Comparison of ENCODE assay signal across 28 cellular contexts in the genomic region with DNA sequence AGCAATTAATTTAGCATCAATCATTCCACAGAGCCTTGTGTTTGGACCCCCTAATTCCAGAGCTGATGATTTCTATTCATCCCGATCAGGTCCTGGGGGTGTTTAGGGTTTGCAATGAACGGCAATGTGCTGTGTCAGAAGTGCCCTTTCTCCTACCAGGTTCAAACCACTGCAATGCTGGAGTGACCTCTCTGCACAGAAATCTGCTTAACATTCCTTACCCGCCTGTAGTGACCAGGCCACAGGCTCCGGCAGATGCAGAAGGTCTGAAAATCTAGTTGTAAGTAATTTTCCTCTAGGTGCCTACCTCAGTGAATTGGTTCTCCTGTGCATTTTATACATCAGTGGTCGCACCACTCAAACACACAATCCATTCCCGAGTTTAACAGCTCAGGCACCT.
DNase-seq lines count a peak whose midpoint lies in the region; ATAC-seq, FAIRE-seq and TF ChIP-seq lines count a peak whose summit lies in the region.
"Had no signal": no experiment of that assay in that cellular context is flagged by ENCODE, and none has a peak within 500 bp of the region (broad histone marks: within the 10 kb centered on the region; RNA-seq: fewer than 3 reads in every experiment).

No MANE protein-coding gene starts in this region.

- H3K27ac Mint-ChIP-seq in MCF 10A (ENCODE audit: low read depth, unreplicated experiment) (no peak overlapping the region), astrocyte (ENCODE audit: unreplicated experiment) (peak overlapping the region; percentile 80)
- H3K27ac Mint-ChIP-seq: activated CD4-positive, alpha-beta T cell treated with anti-CD3 and anti-CD28 coated beads, Interleukin-2, amount 10 ng/mL, durations not matched to agents 24 days and 14 days; activated naive CD8-positive, alpha-beta T cell treated with anti-CD3 and anti-CD28 coated beads, Interleukin-2, amount 10 ng/mL, durations not matched to agents 7 days and 5 days; activated T-cell treated with anti-CD3 and anti-CD28 coated beads, Interleukin-2, amount 50 U/mL, for 24 hours; CD4-positive, alpha-beta T cell; GM23338; T-helper 17 cell had no signal

- CTCF ChIA-PET in MCF 10A (lab: Yijun Ruan, JAX): interaction anchor here (0.5 to 1.0 kb wide), 3 partner anchors 8 to 20 kb away, joined by 3 to 4 read pairs (median 3); no protein-coding TSS in a partner anchor

- peak overlapping the region; percentile 2 for H3K9ac ChIP-seq in astrocyte (ENCODE audit: low read length)
- peak overlapping the region; percentile 0 for H3K9ac ChIP-seq in mesenchymal stem cell (ENCODE audit: low read length)

- POLR2A ChIA-PET in MCF 10A (lab: Yijun Ruan, JAX): interaction anchor here (1.0 kb wide), 1 partner anchor 27 kb away, joined by 3 read pairs; no protein-coding TSS in a partner anchor

- no peak overlapping the region for H2BK12ac ChIP-seq in mesenchymal stem cell (ENCODE audit: low read length in 2 of 2)

- H3K4me1 Mint-ChIP-seq in MCF 10A (ENCODE audit: insufficient read depth, unreplicated experiment): peaks cover 33% of the 10 kb centered on the region
- peaks cover 40% of the 10 kb centered on the region for H3K4me1 Mint-ChIP-seq in astrocyte (ENCODE audit: low read depth, unreplicated experiment)

- WGBS in mesenchymal stem cell: 73% methylated on average over 6 of the region's 6 CpGs

- H4K91ac ChIP-seq in mesenchymal stem cell (ENCODE audit: low read length): no peak overlapping the region

- H3K27me3 ChIP-seq in breast epithelium: no peaks in the 10 kb centered on the region
- H3K27me3 ChIP-seq in astrocyte (ENCODE audit: insufficient read depth, low read length): no peaks in the 10 kb centered on the region
- H3K27me3 ChIP-seq in mesenchymal stem cell (ENCODE audit: control insufficient read depth in 1 of 2, insufficient read depth in 1 of 2, low read length in 2 of 2): no peaks in the 10 kb centered on the region
- H3K27me3 ChIP-seq: brain microvascular endothelial cell, heart right ventricle, MG63, vagina had no signal

- H3K4ac ChIP-seq in mesenchymal stem cell (ENCODE audit: low read depth in 1 of 2, low read length in 2 of 2): no peak overlapping the region

- no peak overlapping the region for H3K18ac ChIP-seq in mesenchymal stem cell (ENCODE audit: low read depth in 1 of 2, low read length in 2 of 2)

- no peak overlapping the region for H2BK15ac ChIP-seq in mesenchymal stem cell (ENCODE audit: low read depth, poor library complexity, severe bottlenecking)

- H3K9me3 ChIP-seq in breast epithelium (no peaks in the 10 kb centered on the region), astrocyte (ENCODE audit: insufficient read depth, low read depth, low read length) (no peaks in the 10 kb centered on the region), mesenchymal stem cell (ENCODE audit: control insufficient read depth, low read length) (no peaks in the 10 kb centered on the region)
- H3K9me3 ChIP-seq: heart right ventricle, MG63, vagina had no signal

- FAIRE-seq in astrocyte (lab: Jason Lieb, UNC) (no peak), urothelium cell line (lab: Jason Lieb, UNC) (no peak)

- H3K4me2 ChIP-seq in astrocyte (ENCODE audit: low read length): peak overlapping the region; percentile 55
- H3K4me2 ChIP-seq in mesenchymal stem cell (ENCODE audit: low read length, poor library complexity, severe bottlenecking): no peak overlapping the region
- H3K4me2 ChIP-seq: GM23338 had no signal

- H3K4me3 ChIP-seq in breast epithelium (no peak overlapping the region), astrocyte (ENCODE audit: insufficient read depth, low read depth, low read length) (peak overlapping the region; percentile 13), mesenchymal stem cell (ENCODE audit: insufficient read depth in 1 of 2, low read depth in 1 of 2, low read length in 2 of 2) (no peak overlapping the region)
- H3K4me3 ChIP-seq: GM23338, heart right ventricle, MG63, vagina had no signal

- peak overlapping the region; percentile 3 for H2AK5ac ChIP-seq in mesenchymal stem cell (ENCODE audit: low read length, severe bottlenecking)

- H3K23ac ChIP-seq in mesenchymal stem cell (ENCODE audit: low read length in 2 of 2): no peak overlapping the region

- H2AFZ ChIP-seq in astrocyte (ENCODE audit: low read depth, low read length): no peak overlapping the region
- no peak overlapping the region for H2AFZ ChIP-seq in mesenchymal stem cell (ENCODE audit: low read depth, low read length)
- H2AFZ ChIP-seq: GM23338 had no signal

- H3K36me3 ChIP-seq in breast epithelium: no peaks in the 10 kb centered on the region
- no peaks in the 10 kb centered on the region for H3K36me3 ChIP-seq in astrocyte (ENCODE audit: insufficient read depth, low read length)
- no peaks in the 10 kb centered on the region for H3K36me3 ChIP-seq in mesenchymal stem cell (ENCODE audit: control insufficient read depth in 1 of 2, insufficient read depth in 2 of 2, low read depth in 1 of 2, low read length in 2 of 2)
- H3K36me3 ChIP-seq: brain microvascular endothelial cell, heart right ventricle, MG63, vagina had no signal

- TF ChIP-seq POLR2A in breast epithelium (IDR thresholded peaks at IDR 0.05): no peak

- H3K9me3 Mint-ChIP-seq in MCF 10A (ENCODE audit: unreplicated experiment): no peaks in the 10 kb centered on the region
- H3K9me3 Mint-ChIP-seq in astrocyte (ENCODE audit: unreplicated experiment): no peaks in the 10 kb centered on the region
- H3K9me3 Mint-ChIP-seq: activated naive CD8-positive, alpha-beta T cell treated with anti-CD3 and anti-CD28 coated beads, Interleukin-2, amount 10 ng/mL, durations not matched to agents 7 days and 5 days; CD4-positive, alpha-beta T cell; GM23338; neural crest cell had no signal

- H3K79me1 ChIP-seq in mesenchymal stem cell (replicated peaks; ENCODE audit: low read length, poor library complexity, severe bottlenecking): no peaks in the 10 kb centered on the region

- peak overlapping the region; percentile 3 to 81 for H3K27ac ChIP-seq in breast epithelium
- H3K27ac ChIP-seq in astrocyte (ENCODE audit: low read depth, low read length): peak overlapping the region; percentile 29
- peak overlapping the region; percentile 76 for H3K27ac ChIP-seq in mesenchymal stem cell (ENCODE audit: low read length, poor library complexity, severe bottlenecking)
- H3K27ac ChIP-seq: brain microvascular endothelial cell, epithelial cell of prostate, heart right ventricle, vagina had no signal

- intact Hi-C loops in breast epithelium (cut with DNase I; ENCODE audit: low total_unique reads) (no loop called here), MCF 10A (cut with micrococcal nuclease) (no loop called here)

- no peak overlapping the region for H2BK120ac ChIP-seq in mesenchymal stem cell (ENCODE audit: low read depth, low read length)

- H4K20me1 ChIP-seq in astrocyte (ENCODE audit: insufficient read depth, low read length): no peaks in the 10 kb centered on the region

- H3K79me2 ChIP-seq in astrocyte (ENCODE audit: insufficient read depth, low read length): no peaks in the 10 kb centered on the region

- no peaks in the 10 kb centered on the region for H3K4me1 ChIP-seq in breast epithelium
- peaks cover 25% of the 10 kb centered on the region for H3K4me1 ChIP-seq in astrocyte (ENCODE audit: insufficient read depth, low read length)
- peaks cover 15% of the 10 kb centered on the region for H3K4me1 ChIP-seq in mesenchymal stem cell (ENCODE audit: control insufficient read depth, insufficient read depth, low read depth, low read length)
- H3K4me1 ChIP-seq: vagina had no signal

- ATAC-seq in HG03378 (IDR thresholded peaks at IDR 0.05; ENCODE audit: unreplicated experiment) (no peak), esophagus mucosa (no peak)
- ATAC-seq: GM23338, SK-N-SH treated with all-trans-retinoic acid at 6 μM for 48 hours, T-helper 17 cell had no signal

- no peak overlapping the region for H4K8ac ChIP-seq in mesenchymal stem cell (ENCODE audit: low read length)

- no TSS peak for BruUV-seq in MCF 10A (replicated peaks; lab: Mats Ljungman, UMichigan)

- TF ChIP-seq CTCF in breast epithelium (IDR thresholded peaks at IDR 0.05) (no peak), MCF 10A (IDR thresholded peaks at IDR 0.05; ENCODE audit: unreplicated experiment) (no peak), astrocyte (IDR thresholded peaks at IDR 0.05; ENCODE audit: insufficient read depth, low read depth, low read length) (no peak)

- no peak for DNase-seq in breast epithelium (ENCODE audit: low spot score in 2 of 2)
- DNase-seq in MCF 10A (ENCODE audit: unreplicated experiment): no peak
- DNase-seq in astrocyte (ENCODE audit: low read depth): peak; percentile 71
- DNase-seq in mesenchymal stem cell: peak; percentile 33
- no peak for DNase-seq in HT-29 (ENCODE audit: low spot score)
- DNase-seq in urothelium cell line (ENCODE audit: low spot score): no peak
- DNase-seq: activated CD4-positive, alpha-beta T cell treated with anti-CD3 and anti-CD28 coated beads, Interleukin-2, amount 10 ng/mL, durations not matched to agents 24 days and 14 days; activated gamma-delta T cell; activated naive CD8-positive, alpha-beta T cell treated with anti-CD3 and anti-CD28 coated beads, Interleukin-2, amount 10 ng/mL, durations not matched to agents 7 days and 5 days; activated T-cell treated with anti-CD3 and anti-CD28 coated beads, Interleukin-2, amount 50 U/mL, for 24 hours; AML-193; CD4-positive, alpha-beta T cell; heart right ventricle; NCI-H1417; NCI-H345; NCI-H774; posterior cingulate gyrus; stimulated activated naive CD4-positive, alpha-beta T cell treated with Interleukin-2 at 50 U/mL for 16 hours; T-helper 17 cell had no signal

- H3K14ac ChIP-seq in mesenchymal stem cell (ENCODE audit: low read length in 2 of 2): no peak overlapping the region

- H2BK5ac ChIP-seq in mesenchymal stem cell (ENCODE audit: low read depth, low read length, poor library complexity, severe bottlenecking): no peak overlapping the region

- H3K36me3 Mint-ChIP-seq in MCF 10A (ENCODE audit: insufficient read depth, unreplicated experiment) (no peaks in the 10 kb centered on the region), astrocyte (ENCODE audit: low read depth, unreplicated experiment) (no peaks in the 10 kb centered on the region)

- H3K4me3 Mint-ChIP-seq in MCF 10A (ENCODE audit: unreplicated experiment) (no peak overlapping the region), astrocyte (ENCODE audit: unreplicated experiment) (no peak overlapping the region)
- H3K4me3 Mint-ChIP-seq: activated CD4-positive, alpha-beta T cell treated with anti-CD3 and anti-CD28 coated beads, Interleukin-2, amount 10 ng/mL, durations not matched to agents 24 days and 14 days; activated T-cell treated with anti-CD3 and anti-CD28 coated beads, Interleukin-2, amount 50 U/mL, for 24 hours; CD4-positive, alpha-beta T cell; GM23338; neural crest cell; T-helper 17 cell had no signal

- H3K27me3 Mint-ChIP-seq in MCF 10A (ENCODE audit: insufficient read depth, unreplicated experiment) (no peaks in the 10 kb centered on the region), astrocyte (ENCODE audit: low read depth, unreplicated experiment) (no peaks in the 10 kb centered on the region)
- H3K27me3 Mint-ChIP-seq: activated CD4-positive, alpha-beta T cell treated with anti-CD3 and anti-CD28 coated beads, Interleukin-2, amount 10 ng/mL, durations not matched to agents 24 days and 14 days; CD4-positive, alpha-beta T cell had no signal

Comparison
In these comparisons a context has a peak if more than half of its experiments do, and no peak if none do; other contexts are left out.
1. DNase-seq: peak in astrocyte (single experiment) and mesenchymal stem cell (single experiment); none in breast epithelium (0 of 2), MCF 10A (single experiment), HT-29 (single experiment) and urothelium cell line (single experiment).
2. Peak in every context shown above with its lines, with median percentiles within 50 percentile points of each other: H3K27ac ChIP-seq.